ENCODE assay signal across 22 cellular contexts in the genomic region with DNA sequence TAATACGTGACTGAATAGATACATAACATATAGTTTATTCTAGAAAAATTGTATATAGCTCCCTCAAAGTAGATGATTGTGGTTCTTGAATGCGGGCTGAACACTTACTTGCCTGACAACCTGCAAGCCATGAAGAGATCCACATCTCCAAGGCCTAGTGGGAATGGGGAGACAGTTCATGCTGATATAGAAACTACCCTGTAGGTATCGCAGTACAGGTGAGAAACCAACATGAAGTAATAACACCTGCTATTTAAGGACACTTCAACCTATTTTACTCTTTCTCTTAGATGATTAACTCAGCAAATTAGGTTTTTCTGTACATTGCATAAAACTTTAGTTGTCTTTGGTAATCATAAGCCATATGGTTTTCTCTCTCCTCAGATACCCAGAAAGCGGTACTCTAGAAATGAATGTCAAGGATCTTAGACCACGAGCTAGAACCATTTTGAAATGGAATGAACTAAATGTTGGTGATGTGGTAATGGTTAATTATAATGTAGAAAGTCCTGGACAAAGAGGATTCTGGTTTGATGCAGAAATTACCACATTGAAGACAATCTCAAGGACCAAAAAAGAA. TPM values are rescaled to one million over a fixed set of nuclear protein-coding genes. Genes with fewer than 3 reads are reported as not detected.
DNase-seq lines count a peak whose midpoint lies in the region; ATAC-seq, FAIRE-seq and TF ChIP-seq lines count a peak whose summit lies in the region.
"Had no signal": no experiment of that assay in that cellular context is flagged by ENCODE, and none has a peak within 500 bp of the region (broad histone marks: within the 10 kb centered on the region; RNA-seq: fewer than 3 reads in every experiment).

No MANE protein-coding gene starts in this region.

- H3K9ac ChIP-seq in neural progenitor cell: no peak overlapping the region
- H3K9ac ChIP-seq: BLaER1 treated with 17β-estradiol and CSF1 and Interleukin-3, amounts not matched to agents 10 nM and 100 nM; SK-N-SH had no signal

- no peak for DNase-seq in activated CD8-positive, alpha-beta T cell treated with anti-CD3 and anti-CD28 coated beads, Interleukin-2, amount 10 ng/mL, durations not matched to agents 7 days and 5 days
- DNase-seq in activated CD8-positive, alpha-beta T cell treated with anti-CD3 and anti-CD28 coated beads for 36 hours: no peak
- DNase-seq in GM19239 (ENCODE audit: insufficient read length, low spot score): peak; percentile 4
- DNase-seq in neural progenitor cell (ENCODE audit: low spot score): no peak
- no peak for DNase-seq in LoVo (ENCODE audit: low spot score)
- no peak for DNase-seq in uterus
- DNase-seq: 8988T, DMS153, EL, KG1, MG63, NCI-H1092 treated with DMSO at 0.1 percent for 48 hours, NCI-H187, NCI-H2171, NCI-H774, SK-N-SH had no signal

- TF ChIP-seq POLR2A in uterus (IDR thresholded peaks at IDR 0.05): no peak

- no peak for ATAC-seq in activated CD8-positive, alpha-beta T cell treated with anti-CD3 and anti-CD28 coated beads, Interleukin-2, amount 10 ng/mL, durations not matched to agents 7 days and 5 days
- no peak for ATAC-seq in activated CD8-positive, alpha-beta T cell treated with anti-CD3 and anti-CD28 coated beads for 36 hours
- ATAC-seq in HG03175 (IDR thresholded peaks at IDR 0.05; ENCODE audit: unreplicated experiment): peak; percentile 60
- ATAC-seq in HG03571 (IDR thresholded peaks at IDR 0.05; ENCODE audit: unreplicated experiment): no peak

- POLR2A ChIA-PET in activated CD8-positive, alpha-beta T cell treated with anti-CD3 and anti-CD28 coated beads, Interleukin-2, amount 10 ng/mL, durations not matched to agents 7 days and 5 days (lab: Charles Lee): no interaction called here
- POLR2A ChIA-PET in activated CD8-positive, alpha-beta T cell treated with anti-CD3 and anti-CD28 coated beads for 36 hours (lab: Charles Lee): interaction anchor here (0.6 to 1.3 kb wide), 2 partner anchors 47 to 274 kb away, joined by 3 to 4 read pairs; partner anchors contain the start of gene UHRF2

- H3K27me3 ChIP-seq in neural progenitor cell (no peaks in the 10 kb centered on the region), uterus (no peaks in the 10 kb centered on the region)
- H3K27me3 ChIP-seq: BLaER1 treated with 17β-estradiol and CSF1 and Interleukin-3, amounts not matched to agents 10 nM and 100 nM; MG63 had no signal

- intact Hi-C loops in activated CD8-positive, alpha-beta T cell treated with anti-CD3 and anti-CD28 coated beads for 36 hours (cut with micrococcal nuclease): no loop called here
- intact Hi-C loops in uterus (cut with DNase I; ENCODE audit: low total_unique reads): no loop called here

- H3K79me2 ChIP-seq in neural progenitor cell (ENCODE audit: low read depth): peaks cover 99% of the 10 kb centered on the region

- H3K9me3 ChIP-seq in neural progenitor cell (ENCODE audit: low read depth) (no peaks in the 10 kb centered on the region), uterus (no peaks in the 10 kb centered on the region)
- H3K9me3 ChIP-seq: HAP-1, MG63, SK-N-SH had no signal

- no peaks in the 10 kb centered on the region for H3K27me3 Mint-ChIP-seq in activated CD8-positive, alpha-beta T cell treated with anti-CD3 and anti-CD28 coated beads, Interleukin-2, amount 10 ng/mL, durations not matched to agents 7 days and 5 days (ENCODE audit: low read depth)
- no peaks in the 10 kb centered on the region for H3K27me3 Mint-ChIP-seq in activated CD8-positive, alpha-beta T cell treated with anti-CD3 and anti-CD28 coated beads for 36 hours
- H3K27me3 Mint-ChIP-seq in neural progenitor cell (ENCODE audit: insufficient read depth, low read depth): no peaks in the 10 kb centered on the region

- no peak overlapping the region for H3K4me3 ChIP-seq in neural progenitor cell
- H3K4me3 ChIP-seq in uterus: no peak overlapping the region
- H3K4me3 ChIP-seq: BLaER1 treated with 17β-estradiol and CSF1 and Interleukin-3, amounts not matched to agents 10 nM and 100 nM; HAP-1; MG63 had no signal

- H3K4me2 ChIP-seq in neural progenitor cell: no peak overlapping the region
- H3K4me2 ChIP-seq: BLaER1 treated with 17β-estradiol and CSF1 and Interleukin-3, amounts not matched to agents 10 nM and 100 nM; SK-N-SH had no signal

- TF ChIP-seq CTCF in activated CD8-positive, alpha-beta T cell treated with anti-CD3 and anti-CD28 coated beads for 36 hours (IDR thresholded peaks at IDR 0.05): no peak
- no peak for TF ChIP-seq CTCF in neural progenitor cell (IDR thresholded peaks at IDR 0.05)
- no peak for TF ChIP-seq CTCF in uterus (IDR thresholded peaks at IDR 0.05)

- CTCF ChIA-PET in activated CD8-positive, alpha-beta T cell treated with anti-CD3 and anti-CD28 coated beads, Interleukin-2, amount 10 ng/mL, durations not matched to agents 7 days and 5 days (lab: Charles Lee): no interaction called here
- CTCF ChIA-PET in activated CD8-positive, alpha-beta T cell treated with anti-CD3 and anti-CD28 coated beads for 36 hours (lab: Charles Lee): interaction anchor here (0.9 kb wide), 1 partner anchor 11 kb away, joined by 4 read pairs; no protein-coding TSS in a partner anchor

- H3K27ac ChIP-seq in neural progenitor cell (peak overlapping the region; percentile 16), uterus (no peak overlapping the region)
- H3K27ac ChIP-seq: BLaER1 treated with 17β-estradiol and CSF1 and Interleukin-3, amounts not matched to agents 10 nM and 100 nM; HL-60 had no signal

- peaks cover 54% of the 10 kb centered on the region for H3K36me3 Mint-ChIP-seq in activated CD8-positive, alpha-beta T cell treated with anti-CD3 and anti-CD28 coated beads, Interleukin-2, amount 10 ng/mL, durations not matched to agents 7 days and 5 days (ENCODE audit: low read depth)
- H3K36me3 Mint-ChIP-seq in activated CD8-positive, alpha-beta T cell treated with anti-CD3 and anti-CD28 coated beads for 36 hours (ENCODE audit: low read depth): peaks cover 52% of the 10 kb centered on the region
- peaks cover 40% of the 10 kb centered on the region for H3K36me3 Mint-ChIP-seq in neural progenitor cell

- H3K36me3 ChIP-seq in neural progenitor cell (peaks cover 19% of the 10 kb centered on the region), uterus (no peaks in the 10 kb centered on the region)

- H3K9me3 Mint-ChIP-seq in activated CD8-positive, alpha-beta T cell treated with anti-CD3 and anti-CD28 coated beads, Interleukin-2, amount 10 ng/mL, durations not matched to agents 7 days and 5 days (ENCODE audit: insufficient read depth): peaks cover 13% of the 10 kb centered on the region
- H3K9me3 Mint-ChIP-seq in activated CD8-positive, alpha-beta T cell treated with anti-CD3 and anti-CD28 coated beads for 36 hours: peaks cover 18% of the 10 kb centered on the region
- peaks cover 30% of the 10 kb centered on the region for H3K9me3 Mint-ChIP-seq in neural progenitor cell

- H3K27ac Mint-ChIP-seq in activated CD8-positive, alpha-beta T cell treated with anti-CD3 and anti-CD28 coated beads, Interleukin-2, amount 10 ng/mL, durations not matched to agents 7 days and 5 days: peak overlapping the region; percentile 34
- no peak overlapping the region for H3K27ac Mint-ChIP-seq in activated CD8-positive, alpha-beta T cell treated with anti-CD3 and anti-CD28 coated beads for 36 hours
- H3K27ac Mint-ChIP-seq in neural progenitor cell: no peak overlapping the region
- H3K27ac Mint-ChIP-seq: T-helper 1 cell treated with Interleukin-12 subunit alpha and Interleukin-12 subunit beta and Interleukin-4 antibody, amounts not matched to agents 30 μg/mL and 1 μg/mL, for 36 hours had no signal

- peaks cover 32% of the 10 kb centered on the region for H4K20me1 ChIP-seq in neural progenitor cell (ENCODE audit: low read depth)

- no peaks in the 10 kb centered on the region for H3F3A ChIP-seq in neural progenitor cell (ENCODE audit: low read depth)

- H3K4me3 Mint-ChIP-seq in activated CD8-positive, alpha-beta T cell treated with anti-CD3 and anti-CD28 coated beads, Interleukin-2, amount 10 ng/mL, durations not matched to agents 7 days and 5 days: no peak overlapping the region
- no peak overlapping the region for H3K4me3 Mint-ChIP-seq in activated CD8-positive, alpha-beta T cell treated with anti-CD3 and anti-CD28 coated beads for 36 hours
- H3K4me3 Mint-ChIP-seq in neural progenitor cell: no peak overlapping the region
- H3K4me3 Mint-ChIP-seq: T-helper 1 cell treated with Interleukin-12 subunit alpha and Interleukin-12 subunit beta and Interleukin-4 antibody, amounts not matched to agents 30 μg/mL and 1 μg/mL, for 36 hours had no signal

- no peak overlapping the region for H2AFZ ChIP-seq in neural progenitor cell (replicated peaks)

- peaks cover 8% of the 10 kb centered on the region for H3K4me1 Mint-ChIP-seq in activated CD8-positive, alpha-beta T cell treated with anti-CD3 and anti-CD28 coated beads, Interleukin-2, amount 10 ng/mL, durations not matched to agents 7 days and 5 days (ENCODE audit: low read depth)
- H3K4me1 Mint-ChIP-seq in activated CD8-positive, alpha-beta T cell treated with anti-CD3 and anti-CD28 coated beads for 36 hours (ENCODE audit: low read depth): peaks cover 34% of the 10 kb centered on the region
- H3K4me1 Mint-ChIP-seq in neural progenitor cell: no peaks in the 10 kb centered on the region

- peak; percentile 35 for FAIRE-seq in GM19239 (lab: Jason Lieb, UNC)

- H3K4me1 ChIP-seq in neural progenitor cell: no peaks in the 10 kb centered on the region
- no peaks in the 10 kb centered on the region for H3K4me1 ChIP-seq in uterus
- H3K4me1 ChIP-seq: BLaER1 treated with 17β-estradiol and CSF1 and Interleukin-3, amounts not matched to agents 10 nM and 100 nM had no signal

RNA-seq across cellular contexts. Expression of gene UHRF2, which starts 47.3 kb away (rescaled TPM):
- 10 to 100 TPM; 59.3 to 68.6 TPM for total RNA-seq in activated CD8-positive, alpha-beta T cell treated with anti-CD3 and anti-CD28 coated beads, Interleukin-2, amount 10 ng/mL, durations not matched to agents 7 days and 5 days
- total RNA-seq in activated CD8-positive, alpha-beta T cell treated with anti-CD3 and anti-CD28 coated beads for 36 hours: 10 to 100 TPM; 57.0 to 60.1 TPM
- total RNA-seq in neural progenitor cell (ENCODE audit: low replicate concordance) (87.1 and 114 TPM in 2 replicates), uterus (100 to 1,000 TPM in 1 of 4 donors, 10 to 100 TPM in 3; 40.7 to 107 (median 63.1) TPM)
